24 cellular contexts compared by ENCODE assay signal in genomic region chr15:91625506-91625905, GRCh38.
DNase-seq lines count a peak whose midpoint lies in the region; ATAC-seq and TF ChIP-seq lines count a peak whose summit lies in the region.
"Had no signal": no experiment of that assay in that cellular context is flagged by ENCODE, and none has a peak within 500 bp of the region (broad histone marks: within the 10 kb centered on the region; RNA-seq: fewer than 3 reads in every experiment).

No MANE protein-coding gene starts in this region.

- H4K20me1 ChIP-seq in neural progenitor cell (ENCODE audit: low read depth): no peaks in the 10 kb centered on the region

- no peaks in the 10 kb centered on the region for H3K36me3 ChIP-seq in neural progenitor cell
- H3K36me3 ChIP-seq: HAP-1 had no signal

- no peaks in the 10 kb centered on the region for H3K9me3 Mint-ChIP-seq in neural progenitor cell
- H3K9me3 Mint-ChIP-seq: CD8-positive, alpha-beta memory T cell; GM23338 had no signal

- no peak overlapping the region for H3K4me3 ChIP-seq in epithelial cell of esophagus (ENCODE audit: low read length)
- H3K4me3 ChIP-seq in neural progenitor cell: no peak overlapping the region
- H3K4me3 ChIP-seq: GM23338, HAP-1, SK-N-MC had no signal

- TF ChIP-seq CTCF in epithelial cell of esophagus (IDR thresholded peaks at IDR 0.05; ENCODE audit: insufficient read depth, low read depth, low read length, missing control alignments): no peak
- no peak for TF ChIP-seq CTCF in neural progenitor cell (IDR thresholded peaks at IDR 0.05)

- H3K9ac ChIP-seq in neural progenitor cell: no peak overlapping the region

- H3K27me3 Mint-ChIP-seq in neural progenitor cell (ENCODE audit: insufficient read depth, low read depth): peaks cover 6% of the 10 kb centered on the region

- no peaks in the 10 kb centered on the region for H3K36me3 Mint-ChIP-seq in neural progenitor cell
- H3K36me3 Mint-ChIP-seq: CD8-positive, alpha-beta memory T cell had no signal

- H3K4me2 ChIP-seq in neural progenitor cell: peak overlapping the region; percentile 52
- H3K4me2 ChIP-seq: GM23338 had no signal

- H3K4me1 Mint-ChIP-seq in neural progenitor cell: peaks cover 68% of the 10 kb centered on the region
- H3K4me1 Mint-ChIP-seq: CD8-positive, alpha-beta memory T cell had no signal

- H2AFZ ChIP-seq in neural progenitor cell (replicated peaks): peak overlapping the region; percentile 57
- H2AFZ ChIP-seq: GM23338 had no signal

- no peaks in the 10 kb centered on the region for H3K27me3 ChIP-seq in neural progenitor cell

- H3K27ac Mint-ChIP-seq in neural progenitor cell: peak overlapping the region; percentile 59
- H3K27ac Mint-ChIP-seq: CD8-positive, alpha-beta memory T cell; GM23338 had no signal

- DNase-seq in ELF-1 (ENCODE audit: low read depth, low spot score) (peak; percentile 7), RPMI7951 (ENCODE audit: low read depth) (peak; percentile 46), epithelial cell of esophagus (ENCODE audit: low read depth) (peak; percentile 8), neural progenitor cell (ENCODE audit: low spot score) (peak; percentile 23), SW 1271 (lab: John Stamatoyannopoulos, UW) (no peak), DMS53 (lab: John Stamatoyannopoulos, UW) (no peak)
- DNase-seq in activated CD4-positive, alpha-beta T cell treated with anti-CD3 and anti-CD28 coated beads, Interleukin-2, amount 50 U/mL, for 1 hour: no peak
- DNase-seq: Calu3; CD8-positive, alpha-beta memory T cell; DMS153; GF-D8; KBM-7; NCI-H1092 treated with DMSO at 0.1 percent for 48 hours; NCI-H146; NCI-H2029; NCI-H510A; NCI-H748 treated with DMSO at 0.1 percent for 48 hours; Right ventricle myocardium superior had no signal

- no peak overlapping the region for H3K4me3 Mint-ChIP-seq in neural progenitor cell
- H3K4me3 Mint-ChIP-seq: CD8-positive, alpha-beta memory T cell; GM23338 had no signal

- no peaks in the 10 kb centered on the region for H3K79me2 ChIP-seq in neural progenitor cell (ENCODE audit: low read depth)

- ATAC-seq in GM21515 (IDR thresholded peaks at IDR 0.05; ENCODE audit: unreplicated experiment): no peak
- ATAC-seq: GM23338, Panc1 had no signal

- H3K4me1 ChIP-seq in neural progenitor cell: peaks cover 45% of the 10 kb centered on the region

- H3K27ac ChIP-seq in neural progenitor cell: peak overlapping the region; percentile 53
- H3K27ac ChIP-seq: C4-2B, SK-N-MC had no signal

- no peaks in the 10 kb centered on the region for H3K9me3 ChIP-seq in neural progenitor cell (ENCODE audit: low read depth)
- H3K9me3 ChIP-seq: HAP-1 had no signal

- H3F3A ChIP-seq in neural progenitor cell (ENCODE audit: low read depth): peaks cover 20% of the 10 kb centered on the region

Comparison
In these comparisons a context has a peak if more than half of its experiments do, and no peak if none do; other contexts are left out.
1. DNase-seq: peak in ELF-1 (single experiment), RPMI7951 (single experiment), epithelial cell of esophagus (single experiment) and neural progenitor cell (single experiment); none in SW 1271 (0 of 2), DMS53 (single experiment) and activated CD4-positive, alpha-beta T cell treated with anti-CD3 and anti-CD28 coated beads, Interleukin-2, amount 50 U/mL, for 1 hour (single experiment).